Comparison of ENCODE assay signal across 8 cellular contexts in genomic region chr16:47013172-47013571, GRCh38.
"Had no signal": no experiment of that assay in that cellular context is flagged by ENCODE, and none has a peak within 500 bp of the region (broad histone marks: within the 10 kb centered on the region; RNA-seq: fewer than 3 reads in every experiment).

No MANE protein-coding gene starts in this region.

- H3K4me2 ChIP-seq: KMS-11 had no signal

- H3K4me3 ChIP-seq: HAP-1 had no signal

- H3K4me3 Mint-ChIP-seq: HFFc6 had no signal

- H3K36me3 ChIP-seq: HAP-1 had no signal

- H3K9me3 ChIP-seq: HAP-1 had no signal

- H3K4me1 ChIP-seq: HAP-1 had no signal

- DNase-seq: GOT3, HFFc6, IMR-90, KBM-7 had no signal

- H3K27ac Mint-ChIP-seq: HFFc6 had no signal

- H3K9me3 Mint-ChIP-seq: HFFc6 had no signal

- ATAC-seq: HCT116 had no signal

- H3K9ac ChIP-seq: KMS-11 had no signal

- H3K27ac ChIP-seq: HL-60, KMS-11 had no signal
